9 cellular contexts compared by ENCODE assay signal in genomic region chr14:74362361-74362915, GRCh38. TPM values are rescaled to one million over a fixed set of nuclear protein-coding genes. Genes with fewer than 3 reads are reported as not detected.
DNase-seq lines count a peak whose midpoint lies in the region; ATAC-seq and TF ChIP-seq lines count a peak whose summit lies in the region.
"Had no signal": no experiment of that assay in that cellular context is flagged by ENCODE, and none has a peak within 500 bp of the region (broad histone marks: within the 10 kb centered on the region; RNA-seq: fewer than 3 reads in every experiment).

No MANE protein-coding gene starts in this region.

- H3K27ac ChIP-seq in KMS-11 (no peak overlapping the region), Panc1 (ENCODE audit: low read length) (peak overlapping the region; percentile 39; the same call in 1 of the 2 replicates), neuronal stem cell (replicated peaks; ENCODE audit: low read length) (peak overlapping the region; percentile 63), substantia nigra (ENCODE audit: low read depth, low read length, poor library complexity, severe bottlenecking) (no peak overlapping the region)

- H3K9me3 Mint-ChIP-seq in activated T-helper 1 cell treated with anti-CD3 and anti-CD28 coated beads, Interleukin-12 subunit alpha, Interleukin-12 subunit beta, Interleukin-2, Interleukin-4 antibody, amounts not matched to agents 30 ng/mL and 10 ng/mL and 1 ng/mL, durations not matched to agents 14 hours and 24 hours and 36 hours = no peaks in the 10 kb centered on the region
- H3K9me3 Mint-ChIP-seq: dendritic cell treated with granulocyte-macrophage colony-stimulating factor and Interleukin-4, amounts not matched to agents 40 ng/mL and 50 ng/mL, for 4 days had no signal

- H3K27me3 ChIP-seq in KMS-11 (ENCODE audit: insufficient read depth, low read depth) (no peaks in the 10 kb centered on the region), Panc1 (ENCODE audit: control insufficient read depth, insufficient read depth, low read length) (no peaks in the 10 kb centered on the region), neuronal stem cell (ENCODE audit: control insufficient read depth in 3 of 3, insufficient read depth in 3 of 3, low read depth in 1 of 3, low read length in 3 of 3) (peaks cover 0 to 20% (median 0%) of the 10 kb centered on the region in 3 experiments)

- H2AK5ac ChIP-seq in neuronal stem cell (ENCODE audit: low read depth, low read length) = no peak overlapping the region

- no peak overlapping the region for H2BK12ac ChIP-seq in neuronal stem cell (ENCODE audit: low read length)

- BruUV-seq in Panc1 (replicated peaks; lab: Mats Ljungman, UMichigan) = no TSS peak

- no peak overlapping the region for H3K4me3 Mint-ChIP-seq in activated T-helper 1 cell treated with anti-CD3 and anti-CD28 coated beads, Interleukin-12 subunit alpha, Interleukin-12 subunit beta, Interleukin-2, Interleukin-4 antibody, amounts not matched to agents 30 ng/mL and 10 ng/mL and 1 ng/mL, durations not matched to agents 14 hours and 24 hours and 36 hours
- H3K4me3 Mint-ChIP-seq: dendritic cell treated with granulocyte-macrophage colony-stimulating factor and Interleukin-4, amounts not matched to agents 40 ng/mL and 50 ng/mL, for 4 days had no signal

- H3K27ac Mint-ChIP-seq in activated T-helper 1 cell treated with anti-CD3 and anti-CD28 coated beads, Interleukin-12 subunit alpha, Interleukin-12 subunit beta, Interleukin-2, Interleukin-4 antibody, amounts not matched to agents 30 ng/mL and 10 ng/mL and 1 ng/mL, durations not matched to agents 14 hours and 24 hours and 36 hours = no peak overlapping the region
- H3K27ac Mint-ChIP-seq: dendritic cell treated with granulocyte-macrophage colony-stimulating factor and Interleukin-4, amounts not matched to agents 40 ng/mL and 50 ng/mL, for 4 days had no signal

- CTCF ChIA-PET in Panc1 (lab: Charles Lee) = no interaction called here

- no peak overlapping the region for H4K8ac ChIP-seq in neuronal stem cell (ENCODE audit: low read depth, low read length)

- H3K23ac ChIP-seq in neuronal stem cell (ENCODE audit: low read depth, low read length, poor library complexity) = no peak overlapping the region

- H3K79me2 ChIP-seq in KMS-11 (ENCODE audit: insufficient read depth, low read depth) = no peaks in the 10 kb centered on the region

- no peak overlapping the region for H3K18ac ChIP-seq in neuronal stem cell (ENCODE audit: low read length)

- intact Hi-C loops in Panc1 (cut with micrococcal nuclease; ENCODE audit: unreplicated experiment) = loop anchor here (1.0 kb wide), 1 partner anchor 117 kb away; no protein-coding TSS in a partner anchor
- intact Hi-C loops in activated T-helper 1 cell treated with anti-CD3 and anti-CD28 coated beads, Interleukin-12 subunit alpha, Interleukin-12 subunit beta, Interleukin-2, Interleukin-4 antibody, amounts not matched to agents 30 ng/mL and 10 ng/mL and 1 ng/mL, durations not matched to agents 14 hours and 24 hours and 36 hours (cut with micrococcal nuclease) = loop anchor here (1.0 to 5.0 kb wide), 4 partner anchors 131 to 440 kb away; partner anchors contain the start of genes AREL1, FCF1, ISCA2 and LTBP2

- no CpG with 5 or more reads among the region's 12 CpGs for WGBS in neuronal stem cell (ENCODE audit: extremely low coverage in 2 of 2, insufficient read length in 2 of 2, insufficient replicate concordance in 1 of 2), 2 donors

- H3K36me3 ChIP-seq in KMS-11 (ENCODE audit: insufficient read depth) (no peaks in the 10 kb centered on the region), Panc1 (ENCODE audit: control insufficient read depth, insufficient read depth, low read length) (no peaks in the 10 kb centered on the region), neuronal stem cell (replicated peaks in 1 of 2; ENCODE audit: control insufficient read depth in 2 of 2, insufficient read depth in 2 of 2, low read length in 2 of 2) (peaks cover 0 to 4% of the 10 kb centered on the region in 2 donors)

- H3K4me1 Mint-ChIP-seq in activated T-helper 1 cell treated with anti-CD3 and anti-CD28 coated beads, Interleukin-12 subunit alpha, Interleukin-12 subunit beta, Interleukin-2, Interleukin-4 antibody, amounts not matched to agents 30 ng/mL and 10 ng/mL and 1 ng/mL, durations not matched to agents 14 hours and 24 hours and 36 hours (ENCODE audit: low read depth) = no peaks in the 10 kb centered on the region

- H3K4me3 ChIP-seq in KMS-11 (IDR thresholded peaks at IDR 0.05; ENCODE audit: insufficient read depth, low read depth, low read length) (no peak overlapping the region), Panc1 (ENCODE audit: low read depth in 2 of 2, low read length in 2 of 2) (no peak overlapping the region), fibroblast of villous mesenchyme (ENCODE audit: low read depth, low read length) (no peak overlapping the region), neuronal stem cell (ENCODE audit: low read length in 2 of 2) (no peak overlapping the region)

- H3K27me3 Mint-ChIP-seq in activated T-helper 1 cell treated with anti-CD3 and anti-CD28 coated beads, Interleukin-12 subunit alpha, Interleukin-12 subunit beta, Interleukin-2, Interleukin-4 antibody, amounts not matched to agents 30 ng/mL and 10 ng/mL and 1 ng/mL, durations not matched to agents 14 hours and 24 hours and 36 hours (ENCODE audit: insufficient read depth) = peaks cover 15% of the 10 kb centered on the region

- no peak overlapping the region for H3K14ac ChIP-seq in neuronal stem cell (ENCODE audit: low read length)

- H3K4ac ChIP-seq in neuronal stem cell (ENCODE audit: low read length) = no peak overlapping the region

- no peaks in the 10 kb centered on the region for H3K9me3 ChIP-seq in Panc1 (ENCODE audit: control insufficient read depth, insufficient read depth, low read depth, low read length)
- H3K9me3 ChIP-seq in neuronal stem cell (replicated peaks in 1 of 2; ENCODE audit: control insufficient read depth in 2 of 2, insufficient read depth in 1 of 2, low read depth in 1 of 2, low read length in 2 of 2) = no peaks in the 10 kb centered on the region

- no peak overlapping the region for H3K4me2 ChIP-seq in KMS-11
- no peak overlapping the region for H3K4me2 ChIP-seq in neuronal stem cell (ENCODE audit: insufficient read depth, low read length, poor library complexity, severe bottlenecking)

- no peaks in the 10 kb centered on the region for H4K20me1 ChIP-seq in KMS-11 (ENCODE audit: insufficient read depth)

- H4K91ac ChIP-seq in neuronal stem cell (ENCODE audit: low read depth, low read length, poor library complexity) = no peak overlapping the region

- no peak overlapping the region for H2BK120ac ChIP-seq in neuronal stem cell (ENCODE audit: low read depth, low read length)

- in situ Hi-C loops in Panc1 (cut with HindIII; ENCODE audit: low pct_unique_long_range_greater_than_20kb, low sequenced_read_pairs) = no loop called here

- ATAC-seq in Panc1 = peak; percentile 86
- ATAC-seq in GM21717 (IDR thresholded peaks at IDR 0.05; ENCODE audit: unreplicated experiment) = no peak

- DNase-seq in DMS114 treated with DMSO at 0.1 percent for 48 hours (lab: John Stamatoyannopoulos, UW; ENCODE audit: unreplicated experiment) (peak; percentile 64), Panc1 (ENCODE audit: low read depth, low spot score) (peak; percentile 67), fibroblast of villous mesenchyme (ENCODE audit: low read depth) (peak; percentile 78), neuronal stem cell (ENCODE audit: low spot score) (peak; percentile 89), substantia nigra (lab: John Stamatoyannopoulos, UW) (peak in 45 of 49 donors; percentile 2 to 72 (median 49))
- peak; percentile 34 for DNase-seq in activated T-helper 1 cell treated with anti-CD3 and anti-CD28 coated beads, Interleukin-12 subunit alpha, Interleukin-12 subunit beta, Interleukin-2, Interleukin-4 antibody, amounts not matched to agents 30 ng/mL and 10 ng/mL and 1 ng/mL, durations not matched to agents 14 hours and 24 hours and 36 hours (ENCODE audit: low spot score)

- no peaks in the 10 kb centered on the region for H3K36me3 Mint-ChIP-seq in activated T-helper 1 cell treated with anti-CD3 and anti-CD28 coated beads, Interleukin-12 subunit alpha, Interleukin-12 subunit beta, Interleukin-2, Interleukin-4 antibody, amounts not matched to agents 30 ng/mL and 10 ng/mL and 1 ng/mL, durations not matched to agents 14 hours and 24 hours and 36 hours (ENCODE audit: low read depth)

- H2AFZ ChIP-seq in KMS-11 (ENCODE audit: low read depth) (peak overlapping the region; percentile 38; the same call in 1 of the 2 replicates), neuronal stem cell (ENCODE audit: low read length) (peak overlapping the region; percentile 42)

- no peaks in the 10 kb centered on the region for H3K4me1 ChIP-seq in KMS-11 (ENCODE audit: low read depth, poor library complexity, severe bottlenecking)
- H3K4me1 ChIP-seq in Panc1 (ENCODE audit: control insufficient read depth, insufficient read depth, low read length) = no peaks in the 10 kb centered on the region
- peaks cover 0 to 22% of the 10 kb centered on the region in 2 donors for H3K4me1 ChIP-seq in neuronal stem cell (ENCODE audit: control insufficient read depth in 2 of 2, insufficient read depth in 1 of 2, low read depth in 1 of 2, low read length in 2 of 2)

- TF ChIP-seq CTCF in KMS-11 (conservative IDR thresholded peaks at IDR 0.05; ENCODE audit: low read depth, low read length) = peak; percentile 85
- peak; percentile 90 for TF ChIP-seq CTCF in Panc1 (IDR thresholded peaks at IDR 0.05)
- peak; percentile 98 for TF ChIP-seq CTCF in fibroblast of villous mesenchyme (IDR thresholded peaks at IDR 0.05; ENCODE audit: insufficient read depth, low read depth, low read length)

- H3K79me1 ChIP-seq in neuronal stem cell (ENCODE audit: low read depth, low read length) = no peaks in the 10 kb centered on the region

- POLR2A ChIA-PET in Panc1 (lab: Charles Lee) = no interaction called here

- H2BK5ac ChIP-seq in neuronal stem cell (ENCODE audit: low read length) = no peak overlapping the region

- H3K9ac ChIP-seq in KMS-11 (no peak overlapping the region), neuronal stem cell (ENCODE audit: low read depth, low read length, poor library complexity) (no peak overlapping the region)

- no peak overlapping the region for H2BK15ac ChIP-seq in neuronal stem cell (ENCODE audit: low read length)

RNA-seq across cellular contexts. Expression of gene VRTN, which starts 14.2 kb away (rescaled TPM):
- total RNA-seq in Panc1 (2021; ENCODE audit: unreplicated experiment) (not detected), fibroblast of villous mesenchyme (not detected in 2 replicates)
- polyA plus RNA-seq in Panc1 (2012; ENCODE audit: insufficient read length) = not detected
- total RNA-seq in activated T-helper 1 cell treated with anti-CD3 and anti-CD28 coated beads, Interleukin-12 subunit alpha, Interleukin-12 subunit beta, Interleukin-2, Interleukin-4 antibody, amounts not matched to agents 30 ng/mL and 10 ng/mL and 1 ng/mL, durations not matched to agents 14 hours and 24 hours and 36 hours = not detected in 2 replicates
- polyA plus RNA-seq in neuronal stem cell (2013, experiment 1 of 2) = 7.8 TPM
- polyA plus RNA-seq in neuronal stem cell (2013, experiment 2 of 2) = 7.5 TPM

RNA-seq across cellular contexts. Expression of gene ABCD4, which starts 59.7 kb away (rescaled TPM):
- 24.4 TPM for total RNA-seq in Panc1 (2021; ENCODE audit: unreplicated experiment)
- polyA plus RNA-seq in Panc1 (2012; ENCODE audit: insufficient read length) = 27.6 TPM
- total RNA-seq in activated T-helper 1 cell treated with anti-CD3 and anti-CD28 coated beads, Interleukin-12 subunit alpha, Interleukin-12 subunit beta, Interleukin-2, Interleukin-4 antibody, amounts not matched to agents 30 ng/mL and 10 ng/mL and 1 ng/mL, durations not matched to agents 14 hours and 24 hours and 36 hours = 38.8 and 44.4 TPM in 2 replicates
- total RNA-seq in fibroblast of villous mesenchyme = 25.0 and 27.7 TPM in 2 replicates
- 53.7 TPM for polyA plus RNA-seq in neuronal stem cell (2013, experiment 1 of 2)
- polyA plus RNA-seq in neuronal stem cell (2013, experiment 2 of 2) = 51.3 TPM

Comparison
In these comparisons a context has a peak if more than half of its experiments do, and no peak if none do; other contexts are left out.
1. DNase-seq: peak in every context shown above with its lines; median percentile 89 in neuronal stem cell; 78 in fibroblast of villous mesenchyme; 67 in Panc1; 64 in DMS114 treated with DMSO at 0.1 percent for 48 hours; 49 in substantia nigra; 34 in activated T-helper 1 cell treated with anti-CD3 and anti-CD28 coated beads, Interleukin-12 subunit alpha, Interleukin-12 subunit beta, Interleukin-2, Interleukin-4 antibody, amounts not matched to agents 30 ng/mL and 10 ng/mL and 1 ng/mL, durations not matched to agents 14 hours and 24 hours and 36 hours.
2. H3K27ac ChIP-seq: peak in Panc1 (single experiment) and neuronal stem cell (single experiment); none in KMS-11 (single experiment) and substantia nigra (single experiment).
3. Peak in every context shown above with its lines, with median percentiles within 50 percentile points of each other: CTCF ChIP-seq.